Comparison of ENCODE assay signal across 8 cellular contexts in the genomic region with DNA sequence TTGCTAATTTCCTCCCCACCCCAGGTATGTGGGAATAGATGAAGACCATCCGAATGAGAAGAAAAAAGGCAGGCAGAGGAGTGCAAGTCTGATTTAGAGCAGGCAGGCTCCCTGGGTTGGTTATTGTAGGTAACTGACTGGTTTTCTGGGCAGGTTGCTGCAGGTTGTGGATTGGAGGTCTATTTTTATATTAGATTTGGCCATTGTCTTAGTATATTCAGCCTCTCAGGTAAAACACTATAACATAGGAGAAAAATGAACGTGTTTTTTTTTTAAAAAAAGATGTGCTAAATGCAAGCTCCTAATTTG. TPM values are rescaled to one million over a fixed set of nuclear protein-coding genes. Genes with fewer than 3 reads are reported as not detected.
DNase-seq lines count a peak whose midpoint lies in the region; ATAC-seq and TF ChIP-seq lines count a peak whose summit lies in the region.

No MANE protein-coding gene starts in this region.

- H3K36me3 ChIP-seq in skeletal muscle tissue (ENCODE audit: control insufficient read depth in 3 of 3, insufficient read depth in 3 of 3, low read length in 3 of 3), result peaks cover 3 to 7% (median 6%) of the 10 kb centered on the region in 3 donors

- in situ Hi-C loops in GM13976 (cut with MboI; ENCODE audit: low sequenced_read_pairs, unreplicated experiment), result no loop called here

- peaks cover 3 to 13% (median 8%) of the 10 kb centered on the region in 3 donors for H3K4me1 ChIP-seq in skeletal muscle tissue (ENCODE audit: control insufficient read depth in 3 of 3, insufficient read depth in 3 of 3, low read length in 3 of 3)

- no peak for DNase-seq in T-cell
- DNase-seq in foreskin fibroblast, result no peak
- no peak for DNase-seq in GM13976 (ENCODE audit: low spot score)
- no peak for DNase-seq in GOT3 (lab: John Stamatoyannopoulos, UW)
- DNase-seq in T1000 (lab: John Stamatoyannopoulos, UW), result no peak

- ATAC-seq in GM21737 (IDR thresholded peaks at IDR 0.05; ENCODE audit: unreplicated experiment) (peak; percentile 4), T-cell (replicated peaks in 1 of 4) (peak in 1 of 4 experiments; percentile 2), HG02885 (IDR thresholded peaks at IDR 0.05; ENCODE audit: poor library complexity, unreplicated experiment) (no peak)

- peak overlapping the region; percentile 90 for H3K27ac ChIP-seq in skeletal muscle tissue (ENCODE audit: low read depth, low read length)

- peak overlapping the region; percentile 96 to 99 for H3K27ac Mint-ChIP-seq in T-cell

- TF ChIP-seq CTCF in foreskin fibroblast (IDR thresholded peaks at IDR 0.05; ENCODE audit: low read depth, low read length) (no peak), GM13976 (IDR thresholded peaks at IDR 0.05; ENCODE audit: borderline replicate concordance, control extremely low read depth, extremely low read depth, insufficient read depth, missing control alignments) (no peak)

- H3K9me3 ChIP-seq in skeletal muscle tissue (ENCODE audit: control insufficient read depth in 3 of 3, low read length in 3 of 3), result no peaks in the 10 kb centered on the region

- no peaks in the 10 kb centered on the region for H3K27me3 ChIP-seq in skeletal muscle tissue (ENCODE audit: control insufficient read depth in 3 of 3, insufficient read depth in 3 of 3, low read length in 3 of 3)

- H3K36me3 Mint-ChIP-seq in T-cell, result peaks cover 12% of the 10 kb centered on the region

- no peaks in the 10 kb centered on the region for H3K9me3 Mint-ChIP-seq in T-cell

- H3K9ac ChIP-seq in skeletal muscle tissue (ENCODE audit: low read depth in 1 of 3, low read length in 3 of 3), result peak overlapping the region; percentile 74 to 97 (median 90)

- H3K4me3 ChIP-seq in foreskin fibroblast (ENCODE audit: low read depth in 1 of 2, low read length in 2 of 2) (peak overlapping the region; percentile 75 to 98), skeletal muscle tissue (ENCODE audit: low read length in 3 of 3) (peak overlapping the region; percentile 88 to 95 (median 92))

- no peaks in the 10 kb centered on the region for H3K27me3 Mint-ChIP-seq in T-cell

- CTCF ChIA-PET in T-cell (lab: Charles Lee), result interaction anchor here (0.6 to 2.7 kb wide), 12 partner anchors 9 to 417 kb away, joined by 3 to 19 read pairs (median 4); a partner anchor contains a TSS

- POLR2A ChIA-PET in T-cell (lab: Charles Lee), result interaction anchor here in 1 of 2 donors (0.9 to 1.9 kb wide), 4 partner anchors 26 to 789 kb away, joined by 3 to 10 read pairs (median 5); a partner anchor contains a TSS

- peaks cover 20 to 33% (median 29%) of the 10 kb centered on the region in 3 donors for H3K4me1 Mint-ChIP-seq in T-cell

- peak overlapping the region; percentile 86 to 93 (median 92) for H3K4me3 Mint-ChIP-seq in T-cell

RNA-seq across cellular contexts. Expression of a gene that starts 0.5 kb away (rescaled TPM):
- 10 to 100 TPM; 12.7 to 16.2 (median 14.6) TPM for total RNA-seq in T-cell
- total RNA-seq in skeletal muscle tissue, result 17.7 TPM
